Comparison of ENCODE assay signal across 17 cellular contexts in the genomic region with DNA sequence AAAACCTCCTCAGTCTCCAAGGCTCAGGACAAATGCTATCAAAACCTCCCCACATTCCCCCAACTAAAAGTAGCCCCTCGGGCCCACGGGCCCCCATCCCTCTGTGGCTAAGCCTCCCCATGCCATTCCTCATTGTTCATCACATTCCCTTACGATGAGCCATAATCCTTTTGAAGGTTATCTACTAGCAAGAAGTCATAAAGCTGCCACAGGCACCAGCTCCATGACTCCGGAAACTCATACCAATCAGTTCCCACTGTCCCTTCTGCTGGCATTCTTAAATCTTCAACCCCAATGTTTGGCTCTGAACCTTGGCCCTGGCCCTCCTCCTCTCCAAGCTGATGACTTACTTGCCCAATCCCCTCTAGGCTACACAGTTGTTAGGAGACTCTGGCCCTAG. TPM values are rescaled to one million over a fixed set of nuclear protein-coding genes. Genes with fewer than 3 reads are reported as not detected.
DNase-seq lines count a peak whose midpoint lies in the region; ATAC-seq, FAIRE-seq and TF ChIP-seq lines count a peak whose summit lies in the region.
"Had no signal": no experiment of that assay in that cellular context is flagged by ENCODE, and none has a peak within 500 bp of the region (broad histone marks: within the 10 kb centered on the region; RNA-seq: fewer than 3 reads in every experiment).

No MANE protein-coding gene starts in this region.

- TF ChIP-seq CTCF in CD14-positive monocyte (IDR thresholded peaks at IDR 0.05): no peak
- TF ChIP-seq CTCF in astrocyte (IDR thresholded peaks at IDR 0.05; ENCODE audit: insufficient read depth, low read depth, low read length): no peak
- no peak for TF ChIP-seq CTCF in nephron progenitor cell (IDR thresholded peaks at IDR 0.05)
- TF ChIP-seq CTCF in ascending aorta (IDR thresholded peaks at IDR 0.05): no peak

- peaks cover 1% of the 10 kb centered on the region for H3K4me1 Mint-ChIP-seq in CD14-positive monocyte
- peaks cover 18% of the 10 kb centered on the region for H3K4me1 Mint-ChIP-seq in astrocyte (ENCODE audit: low read depth, unreplicated experiment)
- peaks cover 9% of the 10 kb centered on the region for H3K4me1 Mint-ChIP-seq in nephron progenitor cell

- peak overlapping the region; percentile 9; the same call in 1 of the 2 replicates for H3K27ac ChIP-seq in HUES6 (ENCODE audit: low read depth, low read length)
- H3K27ac ChIP-seq in astrocyte (ENCODE audit: low read depth, low read length): no peak overlapping the region
- no peak overlapping the region for H3K27ac ChIP-seq in ascending aorta
- H3K27ac ChIP-seq: body of pancreas, neutrophil, spleen had no signal

- H3K4me1 ChIP-seq in HUES6 (ENCODE audit: control insufficient read depth, insufficient read depth, low read length) (peaks cover 5% of the 10 kb centered on the region; the same call in 1 of the 2 replicates), astrocyte (ENCODE audit: insufficient read depth, low read length) (peaks cover 11% of the 10 kb centered on the region), ascending aorta (peaks cover 0 to 5% of the 10 kb centered on the region in 2 donors)
- H3K4me1 ChIP-seq: body of pancreas had no signal

- no peaks in the 10 kb centered on the region for H3K79me2 ChIP-seq in astrocyte (ENCODE audit: insufficient read depth, low read length)

- ATAC-seq in HG03135 (IDR thresholded peaks at IDR 0.05; ENCODE audit: unreplicated experiment): no peak
- ATAC-seq: activated CD8-positive, alpha-beta T cell treated with anti-CD3 and anti-CD28 coated beads, Interleukin-2, amount 10 ng/mL, durations not matched to agents 7 days and 5 days; body of pancreas had no signal

- peak overlapping the region; percentile 62 for H3K4me2 ChIP-seq in astrocyte (ENCODE audit: low read length)

- H3K36me3 ChIP-seq in HUES6 (ENCODE audit: control insufficient read depth, insufficient read depth, low read length): no peaks in the 10 kb centered on the region
- H3K36me3 ChIP-seq in astrocyte (ENCODE audit: insufficient read depth, low read length): no peaks in the 10 kb centered on the region
- H3K36me3 ChIP-seq in ascending aorta: no peaks in the 10 kb centered on the region

- H3K27me3 ChIP-seq in HUES6 (ENCODE audit: control insufficient read depth, insufficient read depth, low read length): no peaks in the 10 kb centered on the region
- H3K27me3 ChIP-seq in astrocyte (ENCODE audit: insufficient read depth, low read length): no peaks in the 10 kb centered on the region
- no peaks in the 10 kb centered on the region for H3K27me3 ChIP-seq in ascending aorta
- H3K27me3 ChIP-seq: body of pancreas, neutrophil, spleen had no signal

- FAIRE-seq in astrocyte (lab: Jason Lieb, UNC): peak; percentile 77

- H3K4me3 ChIP-seq in HUES6 (ENCODE audit: low read depth, low read length): no peak overlapping the region
- H3K4me3 ChIP-seq in astrocyte (ENCODE audit: insufficient read depth, low read depth, low read length): peak overlapping the region; percentile 11
- no peak overlapping the region for H3K4me3 ChIP-seq in ascending aorta
- H3K4me3 ChIP-seq: body of pancreas, lung, spleen had no signal

- no peaks in the 10 kb centered on the region for H4K20me1 ChIP-seq in astrocyte (ENCODE audit: insufficient read depth, low read length)

- H3K4me3 Mint-ChIP-seq in CD14-positive monocyte (no peak overlapping the region), astrocyte (ENCODE audit: unreplicated experiment) (peak overlapping the region; percentile 25), nephron progenitor cell (no peak overlapping the region)
- H3K4me3 Mint-ChIP-seq: activated CD8-positive, alpha-beta T cell treated with anti-CD3 and anti-CD28 coated beads, Interleukin-2, amount 10 ng/mL, durations not matched to agents 7 days and 5 days had no signal

- H3K27ac Mint-ChIP-seq in CD14-positive monocyte (peak overlapping the region in 4 of 7 donors; percentile 55 to 73 (median 64)), astrocyte (ENCODE audit: unreplicated experiment) (peak overlapping the region; percentile 82), nephron progenitor cell (peak overlapping the region; percentile 82)
- H3K27ac Mint-ChIP-seq: activated CD8-positive, alpha-beta T cell treated with anti-CD3 and anti-CD28 coated beads, Interleukin-2, amount 10 ng/mL, durations not matched to agents 7 days and 5 days had no signal

- H3K9me3 ChIP-seq in HUES6 (ENCODE audit: control insufficient read depth, insufficient read depth, low read depth, low read length) (no peaks in the 10 kb centered on the region), astrocyte (ENCODE audit: insufficient read depth, low read depth, low read length) (no peaks in the 10 kb centered on the region), ascending aorta (no peaks in the 10 kb centered on the region)
- H3K9me3 ChIP-seq: body of pancreas, neutrophil, spleen had no signal

- H3K9ac ChIP-seq in HUES6 (ENCODE audit: low read length) (no peak overlapping the region), astrocyte (ENCODE audit: low read length) (no peak overlapping the region)

- no peak overlapping the region for H2AFZ ChIP-seq in astrocyte (ENCODE audit: low read depth, low read length)

- peaks cover 0 to 2% (median 0%) of the 10 kb centered on the region in 7 donors for H3K9me3 Mint-ChIP-seq in CD14-positive monocyte
- peaks cover 4% of the 10 kb centered on the region for H3K9me3 Mint-ChIP-seq in astrocyte (ENCODE audit: unreplicated experiment)
- H3K9me3 Mint-ChIP-seq in nephron progenitor cell: no peaks in the 10 kb centered on the region
- H3K9me3 Mint-ChIP-seq: IgD-negative memory B cell had no signal

- peaks cover 0 to 3% (median 2%) of the 10 kb centered on the region in 3 donors for H3K27me3 Mint-ChIP-seq in CD14-positive monocyte (ENCODE audit: low read depth in 3 of 3)
- H3K27me3 Mint-ChIP-seq in astrocyte (ENCODE audit: low read depth, unreplicated experiment): peaks cover 5% of the 10 kb centered on the region
- H3K27me3 Mint-ChIP-seq in nephron progenitor cell (ENCODE audit: low read depth, poor library complexity): peaks cover 3% of the 10 kb centered on the region
- H3K27me3 Mint-ChIP-seq: IgD-negative memory B cell had no signal

- no peak for DNase-seq in CD14-positive monocyte (ENCODE audit: low spot score)
- DNase-seq in astrocyte (ENCODE audit: low read depth): peak; percentile 60
- DNase-seq in nephron progenitor cell: no peak
- no peak for DNase-seq in activated CD4-positive, alpha-beta T cell treated with anti-CD3 and anti-CD28 coated beads, Interleukin-2, amount 50 U/mL, for 4 hours
- DNase-seq in ascending aorta (ENCODE audit: low spot score in 2 of 2): no peak
- no peak for DNase-seq in NCI-H748 (lab: John Stamatoyannopoulos, UW; ENCODE audit: unreplicated experiment)
- DNase-seq: activated CD8-positive, alpha-beta T cell treated with anti-CD3 and anti-CD28 coated beads, Interleukin-2, amount 10 ng/mL, durations not matched to agents 7 days and 5 days; activated effector memory CD4-positive, alpha-beta T cell treated with anti-CD3 and anti-CD28 coated beads, Interleukin-2, amount 50 U/mL, for 16 hours; body of pancreas; DMS153; NCI-H1105; spleen had no signal

- intact Hi-C loops in CD14-positive monocyte (cut with micrococcal nuclease) (no loop called here), ascending aorta (cut with DNase I) (no loop called here)

- H3K36me3 Mint-ChIP-seq in CD14-positive monocyte (peaks cover 71 to 91% of the 10 kb centered on the region in 2 donors), astrocyte (ENCODE audit: low read depth, unreplicated experiment) (peaks cover 8% of the 10 kb centered on the region), nephron progenitor cell (ENCODE audit: low read depth) (no peaks in the 10 kb centered on the region)
- H3K36me3 Mint-ChIP-seq: IgD-negative memory B cell had no signal

RNA-seq across cellular contexts. Expression of gene TM9SF3, which starts 19.4 kb away (rescaled TPM):
- 10 to 100 TPM; 59.9 to 67.1 TPM for polyA plus RNA-seq in CD14-positive monocyte
- total RNA-seq in astrocyte: 198 and 200 TPM in 2 replicates
- total RNA-seq in ascending aorta: 30.4 TPM
